Comparison of ENCODE assay signal across 13 cellular contexts in the genomic region with DNA sequence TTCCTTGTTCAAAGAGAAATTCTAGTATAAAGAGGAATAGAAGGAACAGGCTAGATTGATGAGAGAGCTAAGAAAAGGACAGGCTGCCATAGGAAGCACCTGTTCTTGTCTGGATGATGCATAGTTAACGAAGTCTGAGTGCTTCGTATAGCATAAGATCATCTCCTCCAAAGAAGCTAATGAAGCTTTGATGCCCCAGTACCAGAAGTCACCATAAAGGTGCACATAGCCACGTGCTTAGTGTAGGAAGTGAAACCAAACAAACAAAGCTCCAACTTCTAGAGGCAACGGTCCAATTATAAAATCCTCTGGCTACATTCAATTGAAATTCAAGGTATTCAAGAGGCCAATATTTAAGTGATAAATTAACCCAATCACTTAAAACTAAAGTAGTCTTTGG.
"Had no signal": no experiment of that assay in that cellular context is flagged by ENCODE, and none has a peak within 500 bp of the region (broad histone marks: within the 10 kb centered on the region; RNA-seq: fewer than 3 reads in every experiment).

No MANE protein-coding gene starts in this region.

- H3K36me3 Mint-ChIP-seq: mesothelial cell of epicardium had no signal

- H3K27ac Mint-ChIP-seq: activated CD4-positive, alpha-beta memory T cell treated with anti-CD3 and anti-CD28 coated beads, Interleukin-2, amount 10 ng/mL, durations not matched to agents 7 days and 5 days; activated naive CD8-positive, alpha-beta T cell treated with anti-CD3 and anti-CD28 coated beads, Interleukin-2, amount 50 U/mL, for 24 hours had no signal

- H3K4me2 ChIP-seq: hepatocyte had no signal

- H3K4me3 Mint-ChIP-seq: activated CD4-positive, alpha-beta memory T cell treated with anti-CD3 and anti-CD28 coated beads, Interleukin-2, amount 10 ng/mL, durations not matched to agents 7 days and 5 days; activated naive CD8-positive, alpha-beta T cell treated with anti-CD3 and anti-CD28 coated beads, Interleukin-2, amount 50 U/mL, for 24 hours; mesothelial cell of epicardium; neural crest cell had no signal

- H3K9me3 Mint-ChIP-seq: activated CD4-positive, alpha-beta memory T cell treated with anti-CD3 and anti-CD28 coated beads, Interleukin-2, amount 10 ng/mL, durations not matched to agents 7 days and 5 days; activated naive CD8-positive, alpha-beta T cell treated with anti-CD3 and anti-CD28 coated beads, Interleukin-2, amount 50 U/mL, for 24 hours; mesothelial cell of epicardium; neural crest cell had no signal

- H2AFZ ChIP-seq: hepatocyte had no signal

- H3K27ac ChIP-seq: gastrocnemius medialis, hepatocyte, pancreas, skin epidermis had no signal

- H3K9me3 ChIP-seq: ascending aorta, gastrocnemius medialis, pancreas, transverse colon had no signal

- FAIRE-seq: kidney, pancreas had no signal

- H3K27me3 Mint-ChIP-seq: activated CD4-positive, alpha-beta memory T cell treated with anti-CD3 and anti-CD28 coated beads, Interleukin-2, amount 10 ng/mL, durations not matched to agents 7 days and 5 days; activated naive CD8-positive, alpha-beta T cell treated with anti-CD3 and anti-CD28 coated beads, Interleukin-2, amount 50 U/mL, for 24 hours had no signal

- DNase-seq: activated CD4-positive, alpha-beta memory T cell treated with anti-CD3 and anti-CD28 coated beads, Interleukin-2, amount 10 ng/mL, durations not matched to agents 7 days and 5 days; activated CD4-positive, alpha-beta T cell treated with anti-CD3 and anti-CD28 coated beads for 1 hour; activated naive CD8-positive, alpha-beta T cell treated with anti-CD3 and anti-CD28 coated beads, Interleukin-2, amount 50 U/mL, for 24 hours; gastrocnemius medialis; kidney; left ventricle myocardium superior; pancreas; transverse colon had no signal

- H3K36me3 ChIP-seq: ascending aorta, gastrocnemius medialis, pancreas, transverse colon had no signal

- ATAC-seq: activated naive CD8-positive, alpha-beta T cell treated with anti-CD3 and anti-CD28 coated beads, Interleukin-2, amount 50 U/mL, for 24 hours; gastrocnemius medialis; left ventricle myocardium superior; pancreas had no signal

- H3K27me3 ChIP-seq: ascending aorta, gastrocnemius medialis, hepatocyte, pancreas, transverse colon had no signal

- H3K4me3 ChIP-seq: ascending aorta, gastrocnemius medialis, hepatocyte, pancreas, skin epidermis, transverse colon had no signal
